ENCODE assay signal across 24 cellular contexts in the genomic region with DNA sequence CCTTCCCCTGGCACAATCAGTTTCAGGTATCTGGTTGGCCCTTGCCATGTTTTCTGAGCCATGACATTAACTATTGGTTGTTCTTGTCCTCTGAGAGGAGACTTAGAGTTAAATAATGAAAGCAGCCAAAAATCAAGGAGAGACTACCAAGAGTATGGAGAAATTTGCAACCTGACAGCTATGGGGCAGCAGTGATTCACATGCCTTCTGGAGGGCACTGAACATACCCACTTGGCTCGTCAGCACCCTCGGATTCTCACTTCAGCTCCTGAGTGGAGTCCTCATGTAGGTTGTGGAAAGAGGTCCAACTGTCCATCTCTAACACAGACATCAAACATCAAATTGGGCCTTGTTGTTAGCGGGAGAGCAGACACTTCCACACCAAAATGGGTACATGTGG.
DNase-seq lines count a peak whose midpoint lies in the region; ATAC-seq and TF ChIP-seq lines count a peak whose summit lies in the region.
"Had no signal": no experiment of that assay in that cellular context is flagged by ENCODE, and none has a peak within 500 bp of the region (broad histone marks: within the 10 kb centered on the region; RNA-seq: fewer than 3 reads in every experiment).

No MANE protein-coding gene starts in this region.

- H3K27ac Mint-ChIP-seq in GM23338 = 0 out of 2 replicates have a peak overlapping the region, but pooled peaks have one; percentile 23
- no peak overlapping the region for H3K27ac Mint-ChIP-seq in endodermal cell
- H3K27ac Mint-ChIP-seq: CD4-positive, alpha-beta T cell had no signal

- no peaks in the 10 kb centered on the region; the same call in 1 of the 2 replicates for H3K27me3 ChIP-seq in SK-N-SH (ENCODE audit: insufficient read depth)
- H3K27me3 ChIP-seq in GM23338 (ENCODE audit: insufficient read depth) = no peaks in the 10 kb centered on the region
- no peaks in the 10 kb centered on the region for H3K27me3 ChIP-seq in OCI-LY1 (ENCODE audit: insufficient read depth, low read length)
- no peaks in the 10 kb centered on the region for H3K27me3 ChIP-seq in endodermal cell (ENCODE audit: control insufficient read depth, insufficient read depth, low read length, poor library complexity, severe bottlenecking)
- H3K27me3 ChIP-seq: BLaER1, SJSA1 had no signal

- peak; percentile 25; the same call in 1 of the 2 replicates for TF ChIP-seq RAD21 in SK-N-SH (IDR thresholded peaks at IDR 0.05; ENCODE audit: low read length)

- H3K36me3 ChIP-seq in SK-N-SH (replicated peaks in 1 of 2; ENCODE audit: control insufficient read depth in 1 of 2, insufficient read depth in 2 of 2, low read length in 1 of 2) (no peaks in the 10 kb centered on the region), GM23338 (ENCODE audit: insufficient read depth) (no peaks in the 10 kb centered on the region), OCI-LY1 (ENCODE audit: insufficient read depth, low read length) (no peaks in the 10 kb centered on the region), endodermal cell (ENCODE audit: control insufficient read depth, insufficient read depth, low read length) (no peaks in the 10 kb centered on the region)
- H3K36me3 ChIP-seq: BLaER1, SJSA1 had no signal

- no peak for ATAC-seq in SK-N-SH treated with all-trans-retinoic acid at 6 μM for 48 hours
- ATAC-seq in GM23338 = peak; percentile 32; the same call in 2 of the 3 replicates
- no peak for ATAC-seq in sciatic nerve
- no peak for ATAC-seq in HG03432 (IDR thresholded peaks at IDR 0.05; ENCODE audit: unreplicated experiment)
- no peak for ATAC-seq in HG03571 (IDR thresholded peaks at IDR 0.05; ENCODE audit: unreplicated experiment)
- ATAC-seq: GM12878, Right ventricle myocardium inferior had no signal

- H3K9me3 ChIP-seq in SK-N-SH = 0 out of 2 replicates have a peak, but pooled peaks cover 5% of the 10 kb centered on the region
- no peaks in the 10 kb centered on the region for H3K9me3 ChIP-seq in OCI-LY1 (ENCODE audit: low read length)
- H3K9me3 ChIP-seq in endodermal cell (ENCODE audit: control insufficient read depth, low read length) = peaks cover 12% of the 10 kb centered on the region
- H3K9me3 ChIP-seq: SJSA1 had no signal

- H3K4me2 ChIP-seq in SK-N-SH (no peak overlapping the region), GM23338 (no peak overlapping the region), OCI-LY1 (ENCODE audit: low read length) (no peak overlapping the region)
- H3K4me2 ChIP-seq: BLaER1, PC-9 had no signal

- WGBS in SK-N-SH (ENCODE audit: low lambda C conversion rate) = 52% methylated on average over 3 of the region's 3 CpGs
- WGBS in endodermal cell (ENCODE audit: insufficient coverage in 1 of 2, insufficient read length in 1 of 2), 2 experiments = 91 to 100% methylated on average over 1 to 3 of the region's 3 CpGs

- no peaks in the 10 kb centered on the region for H3K79me2 ChIP-seq in SK-N-SH (ENCODE audit: insufficient read depth)
- no peaks in the 10 kb centered on the region for H3K79me2 ChIP-seq in GM23338 (replicated peaks; ENCODE audit: insufficient read depth)
- H3K79me2 ChIP-seq in OCI-LY1 (ENCODE audit: insufficient read depth, low read length) = no peaks in the 10 kb centered on the region

- TF ChIP-seq EP300 in SK-N-SH (IDR thresholded peaks at IDR 0.05; ENCODE audit: borderline replicate concordance in 1 of 2, low read depth in 1 of 2, low read length in 1 of 2) = no peak

- H3K27me3 Mint-ChIP-seq in GM23338 (ENCODE audit: insufficient read depth, low read depth, poor library complexity) = no peaks in the 10 kb centered on the region
- peaks cover 2% of the 10 kb centered on the region for H3K27me3 Mint-ChIP-seq in endodermal cell (ENCODE audit: insufficient read depth)
- H3K27me3 Mint-ChIP-seq: CD4-positive, alpha-beta T cell had no signal

- no peak overlapping the region for H3K4me3 ChIP-seq in SK-N-SH (ENCODE audit: low read depth in 2 of 2, low read length in 1 of 2)
- H3K4me3 ChIP-seq in GM23338 = no peak overlapping the region
- no peak overlapping the region for H3K4me3 ChIP-seq in OCI-LY1 (ENCODE audit: low read depth, low read length, poor library complexity, severe bottlenecking)
- no peak overlapping the region for H3K4me3 ChIP-seq in endodermal cell (ENCODE audit: low read length)
- H3K4me3 ChIP-seq: BLaER1, GM12878, PC-9, SJSA1 had no signal

- H3K9me3 Mint-ChIP-seq in GM23338 (peaks cover 8% of the 10 kb centered on the region; the same call in 1 of the 3 replicates), endodermal cell (peaks cover 15% of the 10 kb centered on the region)
- H3K9me3 Mint-ChIP-seq: CD4-positive, alpha-beta T cell had no signal

- H2AFZ ChIP-seq in SK-N-SH (ENCODE audit: low read depth) (no peak overlapping the region), GM23338 (0 out of 2 replicates have a peak overlapping the region, but pooled peaks have one; percentile 52), OCI-LY1 (ENCODE audit: low read length) (no peak overlapping the region)
- H2AFZ ChIP-seq: PC-9 had no signal

- no peaks in the 10 kb centered on the region for H3K9me2 ChIP-seq in SK-N-SH
- H3K9me2 ChIP-seq in GM23338 (ENCODE audit: insufficient read depth) = no peaks in the 10 kb centered on the region
- H3K9me2 ChIP-seq in OCI-LY1 (ENCODE audit: low read depth, low read length) = no peaks in the 10 kb centered on the region

- intact Hi-C loops in sciatic nerve (cut with DNase I) = no loop called here

- H3K27ac ChIP-seq in SK-N-SH (ENCODE audit: low read depth in 2 of 2, low read length in 1 of 2) (no peak overlapping the region), GM23338 (ENCODE audit: low read depth) (no peak overlapping the region), OCI-LY1 (ENCODE audit: low read depth, low read length, poor library complexity, severe bottlenecking) (no peak overlapping the region), endodermal cell (ENCODE audit: low read depth, low read length) (no peak overlapping the region)
- H3K27ac ChIP-seq: BLaER1, PC-9, SJSA1 had no signal

- CTCF ChIA-PET in SK-N-SH (lab: Yijun Ruan, JAX) = interaction anchor here (1.3 kb wide), 1 partner anchor 102 kb away, joined by 3 read pairs; no protein-coding TSS in a partner anchor

- no peak overlapping the region for H3K9ac ChIP-seq in SK-N-SH
- no peak overlapping the region for H3K9ac ChIP-seq in OCI-LY1 (ENCODE audit: low read length)
- H3K9ac ChIP-seq in endodermal cell (ENCODE audit: extremely low read depth, low read length, poor library complexity, severe bottlenecking) = no peak overlapping the region
- H3K9ac ChIP-seq: BLaER1 had no signal

- POLR2A ChIA-PET in SK-N-SH (lab: Yijun Ruan, JAX) = no interaction called here

- no peaks in the 10 kb centered on the region for H4K20me1 ChIP-seq in SK-N-SH (ENCODE audit: insufficient read depth)
- no peaks in the 10 kb centered on the region for H4K20me1 ChIP-seq in GM23338 (replicated peaks; ENCODE audit: insufficient read depth)
- no peaks in the 10 kb centered on the region for H4K20me1 ChIP-seq in OCI-LY1 (ENCODE audit: insufficient read depth, low read length)
- H4K20me1 ChIP-seq: BLaER1 had no signal

- H3K4me1 Mint-ChIP-seq in GM23338 = no peaks in the 10 kb centered on the region
- H3K4me1 Mint-ChIP-seq in endodermal cell = peaks cover 2% of the 10 kb centered on the region

- no peak for DNase-seq in SK-N-SH
- DNase-seq in GM23338 (ENCODE audit: low spot score) = peak; percentile 24
- no peak for DNase-seq in endodermal cell
- no peak for DNase-seq in sciatic nerve (ENCODE audit: low spot score)
- DNase-seq: CD4-positive, alpha-beta T cell; EL; GDM1; IMR-90; KG1; NCI-H1048; NCI-H1417; NCI-H1694; NCI-H2029 treated with DMSO at 0.1 percent for 48 hours; NCI-H2227 treated with DMSO at 0.1 percent for 48 hours; NCI-H510A; PC-9 had no signal

- H3K4me1 ChIP-seq in SK-N-SH (ENCODE audit: control insufficient read depth in 1 of 2, insufficient read depth in 2 of 2, low read depth in 1 of 2, low read length in 1 of 2) (no peaks in the 10 kb centered on the region; a peak in 1 of 4 replicates), GM23338 (ENCODE audit: insufficient read depth) (no peaks in the 10 kb centered on the region), OCI-LY1 (ENCODE audit: insufficient read depth, low read length, severe bottlenecking) (no peaks in the 10 kb centered on the region), endodermal cell (ENCODE audit: control insufficient read depth, insufficient read depth, low read length) (no peaks in the 10 kb centered on the region)
- H3K4me1 ChIP-seq: BLaER1, SJSA1 had no signal

- TF ChIP-seq CTCF in SK-N-SH (IDR thresholded peaks at IDR 0.05) (no peak), GM23338 (conservative IDR thresholded peaks at IDR 0.05; ENCODE audit: low read depth in 2 of 2) (peak in 1 of 2 experiments; percentile 49; a peak in 2 of 4 replicates), OCI-LY1 (IDR thresholded peaks at IDR 0.05; ENCODE audit: low read length) (0 out of 2 replicates have a peak, but pooled peaks have one; percentile 7), endodermal cell (conservative IDR thresholded peaks at IDR 0.05) (peak; percentile 47)

- H3K4me3 Mint-ChIP-seq in GM23338 (no peak overlapping the region), endodermal cell (no peak overlapping the region)
- H3K4me3 Mint-ChIP-seq: CD4-positive, alpha-beta T cell had no signal

- no peaks in the 10 kb centered on the region for H3K36me3 Mint-ChIP-seq in GM23338 (ENCODE audit: low read depth)
- no peaks in the 10 kb centered on the region for H3K36me3 Mint-ChIP-seq in endodermal cell (ENCODE audit: low read depth)

- H3F3A ChIP-seq in SK-N-SH (replicated peaks; ENCODE audit: insufficient read depth) = no peaks in the 10 kb centered on the region
- no peaks in the 10 kb centered on the region for H3F3A ChIP-seq in GM23338 (replicated peaks; ENCODE audit: low read depth)
- H3F3A ChIP-seq in OCI-LY1 (ENCODE audit: insufficient read depth, low read length) = no peaks in the 10 kb centered on the region

TF ChIP-seq in SK-N-SH treated with all-trans-retinoic acid at 6 μM for 48 hours, 23 proteins besides CTCF, POLR2A, EP300 and RAD21 (continues in another document):
- TF ChIP-seq RARB (CRISPR knock-in tag; IDR thresholded peaks at IDR 0.05) = no peak
- no peak for TF ChIP-seq CSDC2 (CRISPR knock-in tag; IDR thresholded peaks at IDR 0.05)
- TF ChIP-seq GLIS3 (CRISPR knock-in tag; IDR thresholded peaks at IDR 0.05) = no peak

TF ChIP-seq in GM23338, 12 proteins besides CTCF, POLR2A, EP300 and RAD21 (continues in another document):
- TF ChIP-seq CREB1 (CRISPR knock-in tag; IDR thresholded peaks at IDR 0.05; ENCODE audit: low read depth) = no peak
- no peak for TF ChIP-seq STAT1 (IDR thresholded peaks at IDR 0.05; ENCODE audit: unreplicated experiment)
